Comparison of ENCODE assay signal across 32 cellular contexts in genomic region chr15:63791236-63791635, GRCh38. TPM values are rescaled to one million over a fixed set of nuclear protein-coding genes. Genes with fewer than 3 reads are reported as not detected.
A peak's percentile ranks its signal among the peaks of the same experiment; 100 is the strongest.
DNase-seq lines count a peak whose midpoint lies in the region; ATAC-seq, FAIRE-seq and TF ChIP-seq lines count a peak whose summit lies in the region.
"Had no signal": no experiment of that assay in that cellular context is flagged by ENCODE, and none has a peak within 500 bp of the region (broad histone marks: within the 10 kb centered on the region; RNA-seq: fewer than 3 reads in every experiment).

No MANE protein-coding gene starts in this region.

- H3K9me3 ChIP-seq in AG04450 (ENCODE audit: control insufficient read depth, insufficient read depth, low read length): no peaks in the 10 kb centered on the region
- H3K9me3 ChIP-seq: MG63, SK-N-SH, transverse colon had no signal

- H3K36me3 Mint-ChIP-seq in HFFc6 (ENCODE audit: low read depth): peaks cover 6% of the 10 kb centered on the region

- TF ChIP-seq CTCF in AG04450 (IDR thresholded peaks at IDR 0.05; ENCODE audit: low read depth, low read length) (no peak), HFFc6 (IDR thresholded peaks at IDR 0.05) (no peak), bronchial epithelial cell (IDR thresholded peaks at IDR 0.05; ENCODE audit: insufficient read depth, low read length, severe bottlenecking) (no peak)

- H3K27me3 ChIP-seq in AG04450 (ENCODE audit: control insufficient read depth, insufficient read depth, low read length) (no peaks in the 10 kb centered on the region), bronchial epithelial cell (ENCODE audit: control insufficient read depth, insufficient read depth, low read length) (no peaks in the 10 kb centered on the region)
- H3K27me3 ChIP-seq: dorsolateral prefrontal cortex, heart right ventricle, MG63, transverse colon had no signal

- H3K36me3 ChIP-seq in bronchial epithelial cell (ENCODE audit: control insufficient read depth, insufficient read depth, low read length): no peaks in the 10 kb centered on the region
- H3K36me3 ChIP-seq: heart right ventricle, MG63, transverse colon had no signal

- no peak overlapping the region for H3K4me3 ChIP-seq in AG04450 (ENCODE audit: low read depth, low read length)
- no peak overlapping the region for H3K4me3 ChIP-seq in bronchial epithelial cell (ENCODE audit: low read depth, low read length)
- H3K4me3 ChIP-seq: dorsolateral prefrontal cortex, heart right ventricle, MG63, transverse colon had no signal

- CTCF ChIA-PET in AG04450 (lab: Charles Lee): interaction anchor here (1.0 kb wide), 2 partner anchors 39 to 255 kb away, joined by 3 to 4 read pairs; no protein-coding TSS in a partner anchor

- no peak for FAIRE-seq in bronchial epithelial cell (lab: Jason Lieb, UNC)
- FAIRE-seq: GM12892, kidney had no signal

- peak overlapping the region; percentile 20; the same call in 1 of the 2 replicates for H3K27ac Mint-ChIP-seq in HFFc6
- H3K27ac Mint-ChIP-seq: B cell; brain; mesothelial cell of epicardium; T-helper 1 cell treated with Interleukin-12 subunit alpha and Interleukin-12 subunit beta and Interleukin-4 antibody, amounts not matched to agents 30 μg/mL and 1 μg/mL, for 36 hours had no signal

- intact Hi-C loops in Right ventricle myocardium superior (cut with DNase I): no loop called here

- H3K4me1 Mint-ChIP-seq in HFFc6 (ENCODE audit: low read depth): peaks cover 30% of the 10 kb centered on the region

- H3K27ac ChIP-seq in AG04450 (ENCODE audit: low read depth, low read length): no peak overlapping the region
- H3K27ac ChIP-seq: dorsolateral prefrontal cortex, transverse colon had no signal

- peaks cover 10% of the 10 kb centered on the region for H3K9me3 Mint-ChIP-seq in HFFc6

- H3K27me3 Mint-ChIP-seq in HFFc6 (ENCODE audit: insufficient read depth): no peaks in the 10 kb centered on the region
- H3K27me3 Mint-ChIP-seq: B cell; brain; CD4-positive, alpha-beta memory T cell had no signal

- ATAC-seq in Right ventricle myocardium superior (ENCODE audit: poor library complexity) (no peak), GM21447 (IDR thresholded peaks at IDR 0.05; ENCODE audit: unreplicated experiment) (no peak)
- ATAC-seq: heart right ventricle, left ventricle myocardium superior, right cardiac atrium had no signal

- DNase-seq in AG04450 (ENCODE audit: low read depth, low spot score) (peak; percentile 3), HFFc6 (peak; percentile 32), bronchial epithelial cell (ENCODE audit: low read depth) (peak; percentile 55), iris pigment epithelial cell (ENCODE audit: low read depth) (peak; percentile 58), Right ventricle myocardium superior (no peak), NCI-H2171 (lab: John Stamatoyannopoulos, UW) (no peak), NCI-H524 (lab: John Stamatoyannopoulos, UW) (no peak)
- DNase-seq: activated CD4-positive, alpha-beta T cell treated with anti-CD3 and anti-CD28 coated beads, Interleukin-2, amount 50 U/mL, for 4 hours; activated naive CD4-positive, alpha-beta T cell; activated T-cell treated with anti-CD3 and anti-CD28 coated beads, Interleukin-2, amount 50 U/mL, for 48 hours; CD4-positive, alpha-beta memory T cell; dorsolateral prefrontal cortex; heart right ventricle; KG1; kidney; left ventricle myocardium superior; MG63; NCI-H1105 treated with DMSO at 0.1 percent for 48 hours; NCI-H187 treated with DMSO at 0.1 percent for 48 hours; NCI-H2171 treated with DMSO at 0.1 percent for 48 hours; NCI-H510A; posterior cingulate gyrus; right cardiac atrium; SK-N-SH; stimulated activated CD4-positive, alpha-beta T cell treated with anti-CD3 and anti-CD28 coated beads, Interleukin-4, amount 100 ng/mL, for 24 hours; transverse colon had no signal

- POLR2A ChIA-PET in AG04450 (lab: Yijun Ruan, JAX): no interaction called here

- peak overlapping the region; percentile 25 for H3K4me3 Mint-ChIP-seq in HFFc6
- H3K4me3 Mint-ChIP-seq: B cell; brain; CD4-positive, alpha-beta memory T cell; mesothelial cell of epicardium; T-helper 1 cell treated with Interleukin-12 subunit alpha and Interleukin-12 subunit beta and Interleukin-4 antibody, amounts not matched to agents 30 μg/mL and 1 μg/mL, for 36 hours had no signal

RNA-seq across cellular contexts. Expression of gene HERC1, which starts 42.5 kb away (rescaled TPM):
- polyA plus RNA-seq in AG04450 (2011; rRNA removed): 20.3 and 31.0 TPM in 2 replicates
- 66.5 and 90.6 TPM in 2 replicates for polyA minus RNA-seq in AG04450 (2011; rRNA and poly(A)+ RNA removed)
- 10 to 100 TPM; 29.1 to 54.8 (median 36.8) TPM for total RNA-seq in HFFc6 (2021; fragmentation: NEBNext Ultra II Directional; extraction: Animal tissue kit (Norgen Biotek cat#: 25700))
- total RNA-seq in bronchial epithelial cell (38.2 and 53.1 TPM in 2 replicates), Right ventricle myocardium superior (75.2 TPM)

Comparison
In these comparisons a context has a peak if more than half of its experiments do, and no peak if none do; other contexts are left out.
1. DNase-seq: peak in AG04450 (single experiment), HFFc6 (single experiment), bronchial epithelial cell (single experiment) and iris pigment epithelial cell (single experiment); none in Right ventricle myocardium superior (single experiment), NCI-H2171 (single experiment) and NCI-H524 (0 of 2).